In the genomic region with DNA sequence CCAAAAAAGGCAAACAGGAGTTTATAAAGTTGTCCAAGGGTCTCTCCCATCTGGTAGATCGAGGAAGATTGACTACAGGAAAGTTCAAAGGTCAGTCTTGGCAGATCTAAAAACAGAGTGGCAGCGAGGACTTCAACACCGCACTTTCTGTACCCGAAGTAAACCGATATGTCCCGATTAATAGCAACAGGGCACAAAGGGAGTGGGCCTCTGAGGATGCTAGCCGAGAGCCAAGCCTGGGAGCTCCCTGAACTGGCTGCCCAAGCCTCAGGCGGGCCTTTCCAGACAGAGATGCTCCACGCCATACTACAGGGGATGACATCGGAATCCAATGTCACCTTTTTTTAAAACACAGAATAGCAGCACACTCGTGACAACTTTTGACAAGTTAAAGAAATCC, we compare ENCODE assay signal across 19 cellular contexts. TPM values are rescaled to one million over a fixed set of nuclear protein-coding genes. Genes with fewer than 3 reads are reported as not detected.
A peak's percentile ranks its signal among the peaks of the same experiment; 100 is the strongest.
DNase-seq lines count a peak whose midpoint lies in the region; ATAC-seq and TF ChIP-seq lines count a peak whose summit lies in the region.
"Had no signal": no experiment of that assay in that cellular context is flagged by ENCODE, and none has a peak within 500 bp of the region (broad histone marks: within the 10 kb centered on the region; RNA-seq: fewer than 3 reads in every experiment).

No MANE protein-coding gene starts in this region.

- peaks cover 13% of the 10 kb centered on the region for H4K20me1 ChIP-seq in neural progenitor cell (ENCODE audit: low read depth)

- no peaks in the 10 kb centered on the region for H3K4me1 Mint-ChIP-seq in natural killer cell treated with Interleukin-12 subunit alpha and Interleukin-12 subunit beta and Interleukin-15 and Interleukin-18, amount 100 ng/mL, for 72 hours (ENCODE audit: low read depth in 2 of 2)
- H3K4me1 Mint-ChIP-seq in natural killer cell (peaks cover 0 to 3% of the 10 kb centered on the region in 2 donors), glutamatergic neuron (ENCODE audit: low read depth, unreplicated experiment) (peaks cover 7% of the 10 kb centered on the region), neural progenitor cell (peaks cover 9% of the 10 kb centered on the region)

- no peak for ATAC-seq in natural killer cell treated with Interleukin-12 subunit alpha and Interleukin-12 subunit beta and Interleukin-15 and Interleukin-18, amount 100 ng/mL, for 72 hours
- no peak for ATAC-seq in natural killer cell
- ATAC-seq in GM19023 (IDR thresholded peaks at IDR 0.05; ENCODE audit: unreplicated experiment) = no peak
- ATAC-seq: A549, K562 had no signal

- H3F3A ChIP-seq in neural progenitor cell (ENCODE audit: low read depth) = peaks cover 29% of the 10 kb centered on the region

- no peak overlapping the region for H3K27ac ChIP-seq in neural progenitor cell
- H3K27ac ChIP-seq: 22Rv1, A549, C4-2B, HL-60 had no signal

- no peak for TF ChIP-seq CTCF in natural killer cell (IDR thresholded peaks at IDR 0.05)
- TF ChIP-seq CTCF in glutamatergic neuron (IDR thresholded peaks at IDR 0.05; ENCODE audit: partially characterized antibody, unreplicated experiment) = no peak
- TF ChIP-seq CTCF in neural progenitor cell (IDR thresholded peaks at IDR 0.05) = no peak

- no peaks in the 10 kb centered on the region for H3K79me2 ChIP-seq in neural progenitor cell (ENCODE audit: low read depth)

- no peaks in the 10 kb centered on the region for H3K36me3 ChIP-seq in neural progenitor cell

- H3K27me3 ChIP-seq in neural progenitor cell = peaks cover 69% of the 10 kb centered on the region

- H3K9ac ChIP-seq in neural progenitor cell = no peak overlapping the region

- intact Hi-C loops in natural killer cell (cut with micrococcal nuclease) = no loop called here
- intact Hi-C loops in posterior vena cava (cut with DNase I) = loop anchor here in 1 of 2 donors (10.0 kb wide), 1 partner anchor 298 kb away; a partner anchor contains a TSS

- H3K4me1 ChIP-seq in neural progenitor cell = peaks cover 55% of the 10 kb centered on the region
- H3K4me1 ChIP-seq: Caco-2 had no signal

- H2AFZ ChIP-seq in neural progenitor cell (replicated peaks) = no peak overlapping the region

- H3K4me3 Mint-ChIP-seq in natural killer cell treated with Interleukin-12 subunit alpha and Interleukin-12 subunit beta and Interleukin-15 and Interleukin-18, amount 100 ng/mL, for 72 hours = no peak overlapping the region
- H3K4me3 Mint-ChIP-seq in natural killer cell (no peak overlapping the region), glutamatergic neuron (ENCODE audit: unreplicated experiment) (peak overlapping the region; percentile 20), neural progenitor cell (no peak overlapping the region)
- H3K4me3 Mint-ChIP-seq: CD4-positive, alpha-beta T cell had no signal

- H3K36me3 Mint-ChIP-seq in natural killer cell treated with Interleukin-12 subunit alpha and Interleukin-12 subunit beta and Interleukin-15 and Interleukin-18, amount 100 ng/mL, for 72 hours = no peaks in the 10 kb centered on the region
- H3K36me3 Mint-ChIP-seq in natural killer cell (no peaks in the 10 kb centered on the region), glutamatergic neuron (ENCODE audit: unreplicated experiment) (no peaks in the 10 kb centered on the region), neural progenitor cell (no peaks in the 10 kb centered on the region)

- H3K9me3 ChIP-seq in neural progenitor cell (ENCODE audit: low read depth) = no peaks in the 10 kb centered on the region
- H3K9me3 ChIP-seq: A549 had no signal

- peak; percentile 12 for DNase-seq in natural killer cell treated with Interleukin-12 subunit alpha and Interleukin-12 subunit beta and Interleukin-15 and Interleukin-18, amount 100 ng/mL, for 72 hours (ENCODE audit: low spot score)
- DNase-seq in natural killer cell = no peak
- no peak for DNase-seq in glutamatergic neuron
- DNase-seq in neural progenitor cell (ENCODE audit: low spot score) = no peak
- DNase-seq in posterior vena cava (ENCODE audit: low spot score) = no peak
- DNase-seq in activated CD4-positive, alpha-beta T cell treated with anti-CD3 and anti-CD28 coated beads for 48 hours = no peak
- DNase-seq: AML-193; Caco-2; CD4-positive, alpha-beta T cell; HCEC 1CT; IMR-90 had no signal

- no peak overlapping the region for H3K4me3 ChIP-seq in neural progenitor cell
- H3K4me3 ChIP-seq: A549, K562 had no signal

- H3K4me2 ChIP-seq in neural progenitor cell = peak overlapping the region; percentile 13
- H3K4me2 ChIP-seq: A549 had no signal

- no peak overlapping the region for H3K27ac Mint-ChIP-seq in natural killer cell treated with Interleukin-12 subunit alpha and Interleukin-12 subunit beta and Interleukin-15 and Interleukin-18, amount 100 ng/mL, for 72 hours
- H3K27ac Mint-ChIP-seq in natural killer cell = no peak overlapping the region
- no peak overlapping the region for H3K27ac Mint-ChIP-seq in glutamatergic neuron (ENCODE audit: unreplicated experiment)
- no peak overlapping the region for H3K27ac Mint-ChIP-seq in neural progenitor cell
- H3K27ac Mint-ChIP-seq: CD4-positive, alpha-beta T cell had no signal

- no peaks in the 10 kb centered on the region for H3K9me3 Mint-ChIP-seq in natural killer cell treated with Interleukin-12 subunit alpha and Interleukin-12 subunit beta and Interleukin-15 and Interleukin-18, amount 100 ng/mL, for 72 hours
- H3K9me3 Mint-ChIP-seq in natural killer cell = no peaks in the 10 kb centered on the region
- H3K9me3 Mint-ChIP-seq in glutamatergic neuron (ENCODE audit: unreplicated experiment) = peaks cover 3% of the 10 kb centered on the region
- no peaks in the 10 kb centered on the region for H3K9me3 Mint-ChIP-seq in neural progenitor cell
- H3K9me3 Mint-ChIP-seq: CD4-positive, alpha-beta T cell had no signal

- peaks cover 18 to 26% of the 10 kb centered on the region in 2 donors for H3K27me3 Mint-ChIP-seq in natural killer cell treated with Interleukin-12 subunit alpha and Interleukin-12 subunit beta and Interleukin-15 and Interleukin-18, amount 100 ng/mL, for 72 hours
- peaks cover 20 to 41% of the 10 kb centered on the region in 2 donors for H3K27me3 Mint-ChIP-seq in natural killer cell (ENCODE audit: low read depth in 2 of 2)
- peaks cover 16% of the 10 kb centered on the region for H3K27me3 Mint-ChIP-seq in glutamatergic neuron (ENCODE audit: unreplicated experiment)
- peaks cover 53% of the 10 kb centered on the region for H3K27me3 Mint-ChIP-seq in neural progenitor cell (ENCODE audit: insufficient read depth, low read depth)

RNA-seq across cellular contexts. Expression of a gene that starts 2.5 kb away (rescaled TPM):
- total RNA-seq in natural killer cell treated with Interleukin-12 subunit alpha and Interleukin-12 subunit beta and Interleukin-15 and Interleukin-18, amount 100 ng/mL, for 72 hours = not detected
- not detected for total RNA-seq in natural killer cell
- 0.37 TPM for total RNA-seq in glutamatergic neuron (ENCODE audit: unreplicated experiment)
- 0.22 TPM in 1 of 2 replicates, not detected in the other for total RNA-seq in neural progenitor cell (ENCODE audit: low replicate concordance)
- total RNA-seq in posterior vena cava = not detected
- total RNA-seq: Caco-2; CD4-positive, alpha-beta T cell; HT1080; IMR-90; K562 had no signal

RNA-seq across cellular contexts. Expression of a gene that starts 46.6 kb away (rescaled TPM):
- not detected for total RNA-seq in natural killer cell treated with Interleukin-12 subunit alpha and Interleukin-12 subunit beta and Interleukin-15 and Interleukin-18, amount 100 ng/mL, for 72 hours
- total RNA-seq in natural killer cell (not detected), glutamatergic neuron (ENCODE audit: unreplicated experiment) (not detected), neural progenitor cell (ENCODE audit: low replicate concordance) (not detected in 2 replicates), posterior vena cava (not detected)
- total RNA-seq: Caco-2; CD4-positive, alpha-beta T cell; H4; HT1080; IMR-90; K562 had no signal
